Comparison of ENCODE assay signal across 30 cellular contexts in genomic region chr7:30813466-30813865, GRCh38. TPM values are rescaled to one million over a fixed set of nuclear protein-coding genes. Genes with fewer than 3 reads are reported as not detected.
A peak's percentile ranks its signal among the peaks of the same experiment; 100 is the strongest.
DNase-seq lines count a peak whose midpoint lies in the region; ATAC-seq, FAIRE-seq and TF ChIP-seq lines count a peak whose summit lies in the region.
"Had no signal": no experiment of that assay in that cellular context is flagged by ENCODE, and none has a peak within 500 bp of the region (broad histone marks: within the 10 kb centered on the region; RNA-seq: fewer than 3 reads in every experiment).

No MANE protein-coding gene starts in this region.

- no peaks in the 10 kb centered on the region for H3K9me3 Mint-ChIP-seq in activated naive CD8-positive, alpha-beta T cell treated with anti-CD3 and anti-CD28 coated beads, Interleukin-2, amount 50 U/mL, for 24 hours
- H3K9me3 Mint-ChIP-seq: CD4-positive, CD25-positive, alpha-beta regulatory T cell; central memory CD8-positive, alpha-beta T cell; memory B cell; stimulated activated effector memory CD8-positive, alpha-beta T cell treated with anti-CD3 and anti-CD28 coated beads, Interleukin-12 subunit alpha, Interleukin-12 subunit beta, amount 100 ng/mL, for 72 hours had no signal

- peak overlapping the region in 1 of 2 donors; percentile 20 for H3K9ac ChIP-seq in kidney (ENCODE audit: low read length in 2 of 2)

- H3K4me1 Mint-ChIP-seq in activated naive CD8-positive, alpha-beta T cell treated with anti-CD3 and anti-CD28 coated beads, Interleukin-2, amount 50 U/mL, for 24 hours, result no peaks in the 10 kb centered on the region
- H3K4me1 Mint-ChIP-seq: central memory CD8-positive, alpha-beta T cell; stimulated activated effector memory CD8-positive, alpha-beta T cell treated with anti-CD3 and anti-CD28 coated beads, Interleukin-12 subunit alpha, Interleukin-12 subunit beta, amount 100 ng/mL, for 72 hours had no signal

- FAIRE-seq in kidney (lab: Jason Lieb, UNC), result no peak
- FAIRE-seq: GM18507 had no signal

- ATAC-seq in Right ventricle myocardium superior (ENCODE audit: poor library complexity) (peak; percentile 67), Right ventricle myocardium inferior (no peak), sciatic nerve (peak; percentile 29), HG03342 (IDR thresholded peaks at IDR 0.05; ENCODE audit: unreplicated experiment) (no peak)
- no peak for ATAC-seq in activated naive CD8-positive, alpha-beta T cell treated with anti-CD3 and anti-CD28 coated beads, Interleukin-2, amount 50 U/mL, for 24 hours
- ATAC-seq: activated CD8-positive, alpha-beta T cell treated with anti-CD3 and anti-CD28 coated beads, Interleukin-2, amount 10 ng/mL, durations not matched to agents 7 days and 5 days; HCT116; SK-N-SH treated with all-trans-retinoic acid at 6 μM for 48 hours; stimulated activated effector memory CD8-positive, alpha-beta T cell treated with anti-CD3 and anti-CD28 coated beads, Interleukin-12 subunit alpha, Interleukin-12 subunit beta, amount 100 ng/mL, for 72 hours had no signal

- no peak for TF ChIP-seq CTCF in kidney (IDR thresholded peaks at IDR 0.05; ENCODE audit: borderline replicate concordance, extremely low read depth, insufficient read depth)

- H3K27me3 Mint-ChIP-seq in activated naive CD8-positive, alpha-beta T cell treated with anti-CD3 and anti-CD28 coated beads, Interleukin-2, amount 50 U/mL, for 24 hours, result no peaks in the 10 kb centered on the region
- H3K27me3 Mint-ChIP-seq: activated naive CD8-positive, alpha-beta T cell; CD4-positive, CD25-positive, alpha-beta regulatory T cell; central memory CD8-positive, alpha-beta T cell; memory B cell had no signal

- DNase-seq in Right ventricle myocardium superior (no peak), Right ventricle myocardium inferior (ENCODE audit: missing footprints) (no peak), kidney (no peak), sciatic nerve (ENCODE audit: low spot score) (no peak), ureter (ENCODE audit: low spot score) (peak; percentile 44)
- DNase-seq in stimulated activated CD8-positive, alpha-beta memory T cell treated with anti-CD3 and anti-CD28 coated beads, Interleukin-4, amount 100 ng/mL, for 48 hours, result no peak
- DNase-seq in activated naive CD8-positive, alpha-beta T cell treated with anti-CD3 and anti-CD28 coated beads, Interleukin-2, amount 50 U/mL, for 24 hours, result no peak
- DNase-seq: activated CD8-positive, alpha-beta T cell treated with anti-CD3 and anti-CD28 coated beads, Interleukin-2, amount 10 ng/mL, durations not matched to agents 7 days and 5 days; activated effector memory CD4-positive, alpha-beta T cell treated with Interleukin-2 at 50 U/mL for 16 hours; CD4-positive, CD25-positive, alpha-beta regulatory T cell; DND-41; dorsolateral prefrontal cortex; kidney glomerular epithelial cell; NCI-H1417; NCI-H2081; NCI-H82; occipital lobe; retina; stimulated activated CD4-positive, alpha-beta T cell treated with anti-CD3 and anti-CD28 coated beads, Interleukin-2, amount 100 ng/mL, for 48 hours; T-helper 2 cell had no signal

- H3K27ac Mint-ChIP-seq in activated naive CD8-positive, alpha-beta T cell treated with anti-CD3 and anti-CD28 coated beads, Interleukin-2, amount 50 U/mL, for 24 hours, result no peak overlapping the region
- H3K27ac Mint-ChIP-seq: activated CD8-positive, alpha-beta T cell treated with anti-CD3 and anti-CD28 coated beads, Interleukin-2, amount 10 ng/mL, durations not matched to agents 7 days and 5 days; activated naive CD8-positive, alpha-beta T cell; CD4-positive, CD25-positive, alpha-beta regulatory T cell; memory B cell; stimulated activated effector memory CD8-positive, alpha-beta T cell treated with anti-CD3 and anti-CD28 coated beads, Interleukin-12 subunit alpha, Interleukin-12 subunit beta, amount 100 ng/mL, for 72 hours had no signal

- H3K36me3 ChIP-seq in kidney (ENCODE audit: control insufficient read depth in 1 of 2, insufficient read depth in 2 of 2, low read length in 2 of 2), result no peaks in the 10 kb centered on the region

- peak overlapping the region; percentile 41 to 58 for H3K27ac ChIP-seq in kidney (ENCODE audit: low read depth in 2 of 2, low read length in 2 of 2)
- H3K27ac ChIP-seq: 22Rv1, dorsolateral prefrontal cortex, RWPE1 had no signal

- H3K4me3 ChIP-seq in kidney (ENCODE audit: low read length in 2 of 2), result no peak overlapping the region
- H3K4me3 ChIP-seq: dorsolateral prefrontal cortex had no signal

- H3K9me3 ChIP-seq in kidney (ENCODE audit: control insufficient read depth in 1 of 2, low read length in 2 of 2), result no peaks in the 10 kb centered on the region

- no peaks in the 10 kb centered on the region for H3K36me3 Mint-ChIP-seq in activated naive CD8-positive, alpha-beta T cell treated with anti-CD3 and anti-CD28 coated beads, Interleukin-2, amount 50 U/mL, for 24 hours (ENCODE audit: low read depth)
- H3K36me3 Mint-ChIP-seq: activated naive CD8-positive, alpha-beta T cell; CD4-positive, CD25-positive, alpha-beta regulatory T cell; memory B cell; stimulated activated effector memory CD8-positive, alpha-beta T cell treated with anti-CD3 and anti-CD28 coated beads, Interleukin-12 subunit alpha, Interleukin-12 subunit beta, amount 100 ng/mL, for 72 hours had no signal

- H3K4me1 ChIP-seq in kidney (ENCODE audit: control insufficient read depth in 1 of 2, insufficient read depth in 1 of 2, low read depth in 1 of 2, low read length in 2 of 2), result peaks cover 11 to 15% of the 10 kb centered on the region in 2 donors

- H3K4me3 Mint-ChIP-seq in activated naive CD8-positive, alpha-beta T cell treated with anti-CD3 and anti-CD28 coated beads, Interleukin-2, amount 50 U/mL, for 24 hours, result no peak overlapping the region
- H3K4me3 Mint-ChIP-seq: activated CD8-positive, alpha-beta T cell treated with anti-CD3 and anti-CD28 coated beads, Interleukin-2, amount 10 ng/mL, durations not matched to agents 7 days and 5 days; activated naive CD8-positive, alpha-beta T cell; CD4-positive, CD25-positive, alpha-beta regulatory T cell; central memory CD8-positive, alpha-beta T cell; memory B cell; stimulated activated effector memory CD8-positive, alpha-beta T cell treated with anti-CD3 and anti-CD28 coated beads, Interleukin-12 subunit alpha, Interleukin-12 subunit beta, amount 100 ng/mL, for 72 hours had no signal

- intact Hi-C loops in Right ventricle myocardium superior (cut with DNase I), result loop anchor here (10.0 kb wide), 1 partner anchor 81 kb away; no protein-coding TSS in a partner anchor
- intact Hi-C loops in Right ventricle myocardium inferior (cut with DNase I), result no loop called here
- intact Hi-C loops in kidney (cut with DNase I), result no loop called here
- intact Hi-C loops in sciatic nerve (cut with DNase I), result no loop called here

RNA-seq across cellular contexts. Expression of gene MINDY4, which starts 42.2 kb away (rescaled TPM):
- total RNA-seq in Right ventricle myocardium superior (2.8 TPM), Right ventricle myocardium inferior (3.5 TPM), kidney (15.3 TPM), sciatic nerve (15.6 TPM), ureter (16.8 TPM)
- polyA plus RNA-seq in kidney (ENCODE audit: insufficient read depth, low read depth, low replicate concordance), result 5.3 TPM

Comparison
In these comparisons a context has a peak if more than half of its experiments do, and no peak if none do; other contexts are left out.
1. ATAC-seq: peak in Right ventricle myocardium superior (single experiment) and sciatic nerve (single experiment); none in Right ventricle myocardium inferior (single experiment), activated naive CD8-positive, alpha-beta T cell treated with anti-CD3 and anti-CD28 coated beads, Interleukin-2, amount 50 U/mL, for 24 hours (single experiment) and HG03342 (single experiment).